28 cellular contexts compared by ENCODE assay signal in genomic region chr2:207128867-207129266, GRCh38. TPM values are rescaled to one million over a fixed set of nuclear protein-coding genes. Genes with fewer than 3 reads are reported as not detected.
DNase-seq lines count a peak whose midpoint lies in the region; ATAC-seq and TF ChIP-seq lines count a peak whose summit lies in the region.
"Had no signal": no experiment of that assay in that cellular context is flagged by ENCODE, and none has a peak within 500 bp of the region (broad histone marks: within the 10 kb centered on the region; RNA-seq: fewer than 3 reads in every experiment).

No MANE protein-coding gene starts in this region.

- H3K4me3 Mint-ChIP-seq in endodermal cell, result no peak overlapping the region
- no peak overlapping the region for H3K4me3 Mint-ChIP-seq in activated T-helper 17 cell treated with anti-CD3 and anti-CD28 coated beads, Interleukin-2, amount 50 U/mL, for 72 hours
- H3K4me3 Mint-ChIP-seq: activated naive CD8-positive, alpha-beta T cell; activated T-helper 1 cell treated with anti-CD3 and anti-CD28 coated beads, Interleukin-12 subunit alpha, Interleukin-12 subunit beta, Interleukin-2, Interleukin-4 antibody, amounts not matched to agents 30 ng/mL and 10 ng/mL and 1 ng/mL, durations not matched to agents 14 hours and 24 hours and 36 hours; CD4-positive, alpha-beta memory T cell; nephron had no signal

- no peak for TF ChIP-seq EP300 in sigmoid colon (IDR thresholded peaks at IDR 0.05)

- H3K27me3 ChIP-seq in endodermal cell (ENCODE audit: control insufficient read depth, insufficient read depth, low read length, poor library complexity, severe bottlenecking) (no peaks in the 10 kb centered on the region), sigmoid colon (no peaks in the 10 kb centered on the region)
- H3K27me3 ChIP-seq: dorsolateral prefrontal cortex, transverse colon had no signal

- TF ChIP-seq CTCF in HEK293 (tag by site-specific recombination; IDR thresholded peaks at IDR 0.05), result no peak
- TF ChIP-seq CTCF in endodermal cell (conservative IDR thresholded peaks at IDR 0.05), result no peak
- no peak for TF ChIP-seq CTCF in sigmoid colon (IDR thresholded peaks at IDR 0.05)

- H3K4me1 ChIP-seq in HEK293 (ENCODE audit: control insufficient read depth, insufficient read depth, low read length) (peaks cover 3% of the 10 kb centered on the region), endodermal cell (ENCODE audit: control insufficient read depth, insufficient read depth, low read length) (no peaks in the 10 kb centered on the region), sigmoid colon (peaks cover 0 to 75% (median 51%) of the 10 kb centered on the region in 4 donors)

- H3K9me3 ChIP-seq in HEK293 (ENCODE audit: control insufficient read depth, insufficient read depth, low read depth, low read length) (no peaks in the 10 kb centered on the region), endodermal cell (ENCODE audit: control insufficient read depth, low read length) (peaks cover 41% of the 10 kb centered on the region), sigmoid colon (no peaks in the 10 kb centered on the region)
- H3K9me3 ChIP-seq: transverse colon had no signal

- intact Hi-C loops in sigmoid colon (cut with DNase I), result no loop called here

- H3K4me1 Mint-ChIP-seq in endodermal cell, result peaks cover 26% of the 10 kb centered on the region
- peaks cover 35% of the 10 kb centered on the region for H3K4me1 Mint-ChIP-seq in activated T-helper 17 cell treated with anti-CD3 and anti-CD28 coated beads, Interleukin-2, amount 50 U/mL, for 72 hours

- CTCF ChIA-PET in HEK293 (lab: Yijun Ruan, JAX), result interaction anchor here (0.5 kb wide), 1 partner anchor 484 kb away, joined by 3 read pairs; no protein-coding TSS in a partner anchor

- no peak for TF ChIP-seq POLR2A in sigmoid colon (IDR thresholded peaks at IDR 0.05)

- H3K27me3 Mint-ChIP-seq in endodermal cell (ENCODE audit: insufficient read depth), result no peaks in the 10 kb centered on the region
- no peaks in the 10 kb centered on the region for H3K27me3 Mint-ChIP-seq in activated T-helper 17 cell treated with anti-CD3 and anti-CD28 coated beads, Interleukin-2, amount 50 U/mL, for 72 hours
- H3K27me3 Mint-ChIP-seq: activated naive CD8-positive, alpha-beta T cell; CD4-positive, alpha-beta memory T cell had no signal

- H3K9me3 Mint-ChIP-seq in endodermal cell, result peaks cover 31% of the 10 kb centered on the region
- peaks cover 3% of the 10 kb centered on the region for H3K9me3 Mint-ChIP-seq in activated T-helper 17 cell treated with anti-CD3 and anti-CD28 coated beads, Interleukin-2, amount 50 U/mL, for 72 hours

- H3K9ac ChIP-seq in endodermal cell (ENCODE audit: extremely low read depth, low read length, poor library complexity, severe bottlenecking), result no peak overlapping the region

- H3K4me3 ChIP-seq in HEK293 (ENCODE audit: low read depth, low read length) (no peak overlapping the region), endodermal cell (ENCODE audit: low read length) (peak overlapping the region; percentile 13), sigmoid colon (no peak overlapping the region)
- H3K4me3 ChIP-seq: dorsolateral prefrontal cortex, lung, transverse colon had no signal

- H3K36me3 ChIP-seq in HEK293 (ENCODE audit: control insufficient read depth in 2 of 2, insufficient read depth in 1 of 2, low read length in 2 of 2) (peaks cover 0 to 2% of the 10 kb centered on the region in 2 experiments; a peak in 1 of 3 replicates), endodermal cell (ENCODE audit: control insufficient read depth, insufficient read depth, low read length) (peaks cover 73% of the 10 kb centered on the region), sigmoid colon (peaks cover 0 to 6% (median 2%) of the 10 kb centered on the region in 4 donors)
- H3K36me3 ChIP-seq: transverse colon had no signal

- peak; percentile 53 to 55 for DNase-seq in AML-193 (lab: John Stamatoyannopoulos, UW)
- no peak for DNase-seq in endodermal cell
- DNase-seq in sigmoid colon, result no peak
- DNase-seq in DMS53 treated with DMSO at 0.1 percent for 48 hours (lab: John Stamatoyannopoulos, UW; ENCODE audit: unreplicated experiment), result no peak
- DNase-seq: activated CD4-positive, alpha-beta T cell treated with anti-CD3 and anti-CD28 coated beads, Interleukin-2, amount 50 U/mL, for 48 hours; activated CD8-positive, alpha-beta memory T cell treated with anti-CD3 and anti-CD28 coated beads, Interleukin-2, amount 50 U/mL, for 4 hours; CD4-positive, alpha-beta memory T cell; central memory CD4-positive, alpha-beta T cell; DMS 273 treated with DMSO at 0.1 percent for 48 hours; dorsolateral prefrontal cortex; kidney; NCI-H1105 treated with DMSO at 0.1 percent for 48 hours; NCI-H2081; NCI-H2227 treated with DMSO at 0.1 percent for 48 hours; NCI-H526 treated with DMSO at 0.1 percent for 48 hours; small intestine; stimulated activated CD4-positive, alpha-beta T cell treated with anti-CD3 and anti-CD28 coated beads, Interleukin-1b, Interleukin-23, amount 100 ng/mL, for 48 hours; T-helper 1 cell; transverse colon had no signal

- no peak overlapping the region for H3K27ac Mint-ChIP-seq in endodermal cell
- no peak overlapping the region for H3K27ac Mint-ChIP-seq in activated T-helper 17 cell treated with anti-CD3 and anti-CD28 coated beads, Interleukin-2, amount 50 U/mL, for 72 hours
- H3K27ac Mint-ChIP-seq: activated naive CD8-positive, alpha-beta T cell; activated T-helper 1 cell treated with anti-CD3 and anti-CD28 coated beads, Interleukin-12 subunit alpha, Interleukin-12 subunit beta, Interleukin-2, Interleukin-4 antibody, amounts not matched to agents 30 ng/mL and 10 ng/mL and 1 ng/mL, durations not matched to agents 14 hours and 24 hours and 36 hours; CD4-positive, alpha-beta memory T cell; nephron had no signal

- H3K36me3 Mint-ChIP-seq in endodermal cell (ENCODE audit: low read depth), result peaks cover 73% of the 10 kb centered on the region
- H3K36me3 Mint-ChIP-seq in activated T-helper 17 cell treated with anti-CD3 and anti-CD28 coated beads, Interleukin-2, amount 50 U/mL, for 72 hours (ENCODE audit: low read depth), result peaks cover 16% of the 10 kb centered on the region

- POLR2A ChIA-PET in HEK293 (lab: Yijun Ruan, JAX), result no interaction called here

- WGBS in endodermal cell (ENCODE audit: insufficient coverage in 1 of 2, insufficient read length in 1 of 2), 2 experiments, result 96 to 100% methylated on average over 2 to 4 of the region's 4 CpGs
- WGBS in sigmoid colon, 2 donors, result 91 to 94% methylated on average over 4 of the region's 4 CpGs

- H3K27ac ChIP-seq in HEK293 (ENCODE audit: extremely low read depth, low read depth, low read length) (no peak overlapping the region), endodermal cell (ENCODE audit: low read depth, low read length) (no peak overlapping the region), sigmoid colon (peak overlapping the region in 3 of 4 donors; percentile 6 to 25 (median 14))
- H3K27ac ChIP-seq: HL-60, transverse colon had no signal

- no peak for ATAC-seq in HG02571 (IDR thresholded peaks at IDR 0.05; ENCODE audit: unreplicated experiment)
- no peak for ATAC-seq in activated T-helper 17 cell treated with anti-CD3 and anti-CD28 coated beads, Interleukin-2, amount 50 U/mL, for 72 hours (replicated peaks)
- ATAC-seq: activated CD4-positive, CD25-positive, alpha-beta regulatory T cell treated with anti-CD3 and anti-CD28 coated beads, Interleukin-2, amount 50 U/mL, for 24 hours had no signal

TF ChIP-seq in HEK293, 187 proteins besides CTCF, POLR2A, EP300 and RAD21:
- TF ChIP-seq ZNF473 (tag by site-specific recombination; IDR thresholded peaks at IDR 0.05) (no peak), GLI4 (tag by site-specific recombination; IDR thresholded peaks at IDR 0.05) (no peak), ZNF529 (tag by site-specific recombination; IDR thresholded peaks at IDR 0.05; ENCODE audit: insufficient replicate concordance) (peak; percentile 94)
TF ChIP-seq in HEK293: peak in this region for 1.

RNA-seq across cellular contexts. Expression of gene KLF7, which starts 36.9 kb away (rescaled TPM):
- 10 to 100 TPM; 27.4 to 27.8 TPM for total RNA-seq in endodermal cell
- polyA plus RNA-seq in endodermal cell (2013, experiment 1 of 2), result 23.3 TPM
- 22.4 TPM for polyA plus RNA-seq in endodermal cell (2013, experiment 2 of 2)
- 10 to 100 TPM; 21.2 to 52.1 (median 25.1) TPM for total RNA-seq in sigmoid colon
- 1 to 10 TPM in 1 of 3 donors, under 1 TPM in 2; 0.60 to 7.8 (median 0.69) TPM for polyA plus RNA-seq in sigmoid colon
- 10 to 100 TPM; 32.8 to 40.6 TPM for total RNA-seq in activated T-helper 17 cell treated with anti-CD3 and anti-CD28 coated beads, Interleukin-2, amount 50 U/mL, for 72 hours

Comparison
In these comparisons a context has a peak if more than half of its experiments do, and no peak if none do; other contexts are left out.
1. DNase-seq: peak in AML-193 (2 of 2); none in endodermal cell (single experiment), sigmoid colon (single experiment) and DMS53 treated with DMSO at 0.1 percent for 48 hours (single experiment).
2. H3K27ac ChIP-seq: peak in sigmoid colon (3 of 4); none in HEK293 (single experiment) and endodermal cell (single experiment).